8 cellular contexts compared by ENCODE assay signal in the genomic region with DNA sequence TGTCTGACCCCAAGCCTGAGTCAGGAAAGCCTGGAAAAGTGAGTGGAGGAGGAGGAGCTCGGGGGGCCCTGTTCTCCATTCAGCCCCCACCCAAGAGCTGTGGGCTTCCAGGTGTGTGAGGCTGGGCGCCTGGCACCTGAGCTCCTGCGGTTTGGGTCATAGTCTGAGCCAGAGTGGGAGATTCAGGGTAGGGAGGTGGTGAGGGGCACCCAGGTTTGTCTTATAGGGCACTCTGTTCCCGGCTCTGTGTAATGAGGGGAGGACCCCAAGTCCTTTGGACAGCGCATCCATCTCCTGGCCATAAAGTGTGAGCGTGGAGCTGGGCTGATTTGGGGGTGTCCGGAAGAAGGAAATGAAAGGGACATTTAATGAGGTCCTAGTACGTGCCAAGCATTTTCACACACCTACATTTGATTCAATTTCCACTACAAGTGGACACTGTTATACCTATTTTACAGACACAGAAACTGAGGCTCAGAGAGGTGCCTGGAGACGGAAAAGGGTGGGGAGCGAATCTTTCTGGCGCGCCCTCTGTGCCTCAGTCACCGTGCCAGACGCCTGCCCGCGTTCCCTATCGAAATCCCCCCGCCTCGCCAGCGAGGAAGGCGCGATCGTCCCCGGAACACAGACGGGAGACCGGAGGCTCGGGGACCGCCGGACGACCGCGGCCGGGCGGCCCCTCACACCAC. TPM values are rescaled to one million over a fixed set of nuclear protein-coding genes. Genes with fewer than 3 reads are reported as not detected.
A peak's percentile ranks its signal among the peaks of the same experiment; 100 is the strongest.
DNase-seq lines count a peak whose midpoint lies in the region; ATAC-seq and TF ChIP-seq lines count a peak whose summit lies in the region.

No MANE protein-coding gene starts in this region.

- no peaks in the 10 kb centered on the region for H3K9me1 ChIP-seq in IMR-90 (ENCODE audit: insufficient read depth, low read length)

- dilution Hi-C loops in IMR-90 (cut with HindIII; ENCODE audit: low sequenced_read_pairs, unreplicated experiment), result no loop called here

- H3K23ac ChIP-seq in IMR-90 (ENCODE audit: low read depth, low read length), result peak overlapping the region; percentile 51; the same call in 1 of the 2 replicates

- 5% methylated on average over 16 of the region's 34 CpGs; no CpG with 5 or more reads in 1 of the 2 experiments for WGBS in IMR-90 (ENCODE audit: extremely low coverage in 2 of 2, insufficient read length in 1 of 2), 2 experiments

- DNase-seq in AG04449 (ENCODE audit: low read depth, low spot score) (no peak), IMR-90 (no peak), dorsolateral prefrontal cortex (no peak), nephron progenitor cell (no peak), HuH-7 (ENCODE audit: low spot score) (no peak), RWPE1 (ENCODE audit: low spot score) (no peak)
- DNase-seq in stimulated activated CD8-positive, alpha-beta memory T cell treated with anti-CD3 and anti-CD28 coated beads, Interleukin-4, amount 100 ng/mL, for 48 hours, result no peak

- no peak for TF ChIP-seq POLR2A in IMR-90 (IDR thresholded peaks at IDR 0.05; ENCODE audit: low read depth, low read length)

- no peak overlapping the region for H2BK5ac ChIP-seq in IMR-90 (ENCODE audit: low read depth, low read length, poor library complexity, severe bottlenecking)

- POLR2A ChIA-PET in AG04449 (lab: Yijun Ruan, JAX), result interaction anchor here (1.0 kb wide), 1 partner anchor 74 kb away, joined by 5 read pairs; no protein-coding TSS in a partner anchor
- POLR2A ChIA-PET in IMR-90 (lab: Charles Lee; ENCODE audit: unreplicated experiment), result no interaction called here
- POLR2A ChIA-PET in RWPE1 (lab: Yijun Ruan, JAX; ENCODE audit: low non-redundant PET), result interaction anchor here (0.5 to 0.6 kb wide), 2 partner anchors 78 to 85 kb away, joined by 3 read pairs; no protein-coding TSS in a partner anchor

- CTCF ChIA-PET in AG04449 (lab: Yijun Ruan, JAX), result interaction anchor here (0.6 to 7.7 kb wide), 15 partner anchors 10 to 160 kb away, joined by 3 to 85 read pairs (median 3); no protein-coding TSS in a partner anchor
- CTCF ChIA-PET in IMR-90 (lab: Yijun Ruan, JAX), result interaction anchor here (0.5 to 0.7 kb wide), 3 partner anchors 56 to 226 kb away, joined by 3 to 6 read pairs (median 3); no protein-coding TSS in a partner anchor
- CTCF ChIA-PET in RWPE1 (lab: Yijun Ruan, JAX), result interaction anchor here (0.6 to 1.2 kb wide), 2 partner anchors 14 to 74 kb away, joined by 3 to 6 read pairs; no protein-coding TSS in a partner anchor

- no peaks in the 10 kb centered on the region for H3K36me3 ChIP-seq in IMR-90 (ENCODE audit: control insufficient read depth, insufficient read depth, low read length)

- H3K4me3 ChIP-seq in AG04449 (ENCODE audit: low read depth, low read length), result peak overlapping the region; percentile 46
- peak overlapping the region; percentile 41 for H3K4me3 ChIP-seq in IMR-90 (ENCODE audit: insufficient read depth, low read depth, low read length)
- peak overlapping the region; percentile 37 to 83 (median 67) for H3K4me3 ChIP-seq in dorsolateral prefrontal cortex

- H4K91ac ChIP-seq in IMR-90 (ENCODE audit: insufficient read depth, low read depth, low read length), result no peak overlapping the region

- in situ Hi-C loops in IMR-90 (cut with MboI; ENCODE audit: low sequenced_read_pairs), result no loop called here

- no peak overlapping the region for H2BK15ac ChIP-seq in IMR-90 (ENCODE audit: low read depth, low read length)

- H3K4me1 Mint-ChIP-seq in nephron progenitor cell, result peaks cover 44% of the 10 kb centered on the region

- H3K27ac ChIP-seq in IMR-90 (ENCODE audit: insufficient read depth, low read length) (no peak overlapping the region), dorsolateral prefrontal cortex (peak overlapping the region in 54 of 59 donors; percentile 23 to 92 (median 72)), RWPE1 (no peak overlapping the region; the same call in 1 of the 2 replicates)

- no peak overlapping the region for H3K56ac ChIP-seq in IMR-90 (ENCODE audit: extremely low read depth, insufficient read depth, low read length)

- H3K27me3 Mint-ChIP-seq in nephron progenitor cell (ENCODE audit: low read depth, poor library complexity), result peaks cover 88% of the 10 kb centered on the region

- no peaks in the 10 kb centered on the region for H4K20me1 ChIP-seq in IMR-90 (ENCODE audit: insufficient read depth, low read length)

- H2AK9ac ChIP-seq in IMR-90 (replicated peaks; ENCODE audit: low read depth, low read length, poor library complexity), result peak overlapping the region; percentile 0

- TF ChIP-seq RAD21 in IMR-90 (IDR thresholded peaks at IDR 0.05; ENCODE audit: low read length), result no peak

- H3K4me3 Mint-ChIP-seq in nephron progenitor cell, result peak overlapping the region; percentile 87

- TF ChIP-seq CTCF in AG04449 (IDR thresholded peaks at IDR 0.05; ENCODE audit: insufficient read depth, low read length, missing control alignments) (no peak), IMR-90 (conservative IDR thresholded peaks at IDR 0.05; ENCODE audit: low read depth, low read length) (no peak), dorsolateral prefrontal cortex (IDR thresholded peaks at IDR 0.05 in 54 of 56, conservative IDR thresholded peaks at IDR 0.05 in 2 of 56; ENCODE audit: low read depth in 1 of 56, partially characterized antibody in 56 of 56) (no peak), nephron progenitor cell (IDR thresholded peaks at IDR 0.05) (no peak), RWPE1 (conservative IDR thresholded peaks at IDR 0.05; ENCODE audit: low read depth) (no peak)

- H3K4me1 ChIP-seq in IMR-90 (ENCODE audit: control insufficient read depth, insufficient read depth, low read length), result no peaks in the 10 kb centered on the region

- H3K36me3 Mint-ChIP-seq in nephron progenitor cell (ENCODE audit: low read depth), result no peaks in the 10 kb centered on the region

- intact Hi-C loops in IMR-90 (cut with micrococcal nuclease) (loop anchor here (5.0 kb wide), 1 partner anchor 55 kb away; no protein-coding TSS in a partner anchor), dorsolateral prefrontal cortex (cut with DNase I) (loop anchor here (1.0 to 2.0 kb wide), 2 partner anchors 28 to 74 kb away; no protein-coding TSS in a partner anchor)

- no peaks in the 10 kb centered on the region for H3K79me1 ChIP-seq in IMR-90 (ENCODE audit: low read depth in 1 of 2, low read length in 2 of 2)

- no peak overlapping the region for H3K4ac ChIP-seq in IMR-90 (ENCODE audit: low read depth, low read length)

- H3K9me3 Mint-ChIP-seq in nephron progenitor cell, result no peaks in the 10 kb centered on the region

- H3K14ac ChIP-seq in IMR-90 (replicated peaks; ENCODE audit: low read depth, low read length), result no peak overlapping the region

- H3K18ac ChIP-seq in IMR-90 (ENCODE audit: low read depth, low read length), result no peak overlapping the region

- no peak overlapping the region for H4K8ac ChIP-seq in IMR-90 (ENCODE audit: low read depth in 2 of 2, low read length in 2 of 2)

- peaks cover 25% of the 10 kb centered on the region for H3K27me3 ChIP-seq in IMR-90 (ENCODE audit: control insufficient read depth, insufficient read depth, low read length)
- no peaks in the 10 kb centered on the region for H3K27me3 ChIP-seq in dorsolateral prefrontal cortex

- H2AFZ ChIP-seq in IMR-90 (replicated peaks; ENCODE audit: low read length, poor library complexity), result peak overlapping the region; percentile 89

- no TSS peak for BruUV-seq in IMR-90 (replicated peaks; lab: Mats Ljungman, UMichigan)

- H2BK20ac ChIP-seq in IMR-90 (ENCODE audit: low read depth, low read length), result no peak overlapping the region

- no peak overlapping the region for H3K9ac ChIP-seq in IMR-90 (ENCODE audit: low read depth, low read length)

- H2AK5ac ChIP-seq in IMR-90 (ENCODE audit: low read depth, low read length), result no peak overlapping the region

- no peak for ATAC-seq in IMR-90 (ENCODE audit: low read depth)
- ATAC-seq in HG03469 (IDR thresholded peaks at IDR 0.05; ENCODE audit: unreplicated experiment), result no peak

- H4K5ac ChIP-seq in IMR-90 (ENCODE audit: low read depth, low read length), result no peak overlapping the region

- H3K27ac Mint-ChIP-seq in nephron progenitor cell, result no peak overlapping the region

- no peaks in the 10 kb centered on the region for H3K9me3 ChIP-seq in IMR-90 (ENCODE audit: control insufficient read depth, insufficient read depth, low read length)

- H3K4me2 ChIP-seq in IMR-90 (ENCODE audit: low read depth, low read length), result peak overlapping the region; percentile 1; the same call in 1 of the 2 replicates

- H2BK120ac ChIP-seq in IMR-90 (ENCODE audit: low read depth, low read length), result no peak overlapping the region

TF ChIP-seq in IMR-90, 13 proteins besides CTCF, POLR2A, EP300 and RAD21:
- no peak for TF ChIP-seq MAZ (IDR thresholded peaks at IDR 0.05; ENCODE audit: borderline replicate concordance, low read depth, low read length)
- TF ChIP-seq CEBPB (IDR thresholded peaks at IDR 0.05; ENCODE audit: low read depth, low read length), result no peak
- TF ChIP-seq RFX5 (IDR thresholded peaks at IDR 0.05; ENCODE audit: low read depth, low read length), result no peak
- TF ChIP-seq CHD1 (IDR thresholded peaks at IDR 0.05; ENCODE audit: low read depth, low read length), result no peak
- TF ChIP-seq NFE2L2 (IDR thresholded peaks at IDR 0.05; ENCODE audit: low read depth, low read length), result no peak
- no peak for TF ChIP-seq USF2 (IDR thresholded peaks at IDR 0.05; ENCODE audit: low read depth, low read length)

RNA-seq across cellular contexts. Expression of gene NPTXR, which starts 1.2 kb away (rescaled TPM):
- total RNA-seq in IMR-90 (2012; rRNA removed) (0.28 and 0.36 TPM in 2 replicates), dorsolateral prefrontal cortex (100 to 1,000 TPM in 114 of 120 experiments, 10 to 100 TPM in 6; 57.3 to 255 (median 154) TPM)
- 1.8 and 2.2 TPM in 2 replicates for polyA plus RNA-seq in IMR-90 (2012; rRNA removed)
- 1.3 and 2.3 TPM in 2 replicates for polyA plus RNA-seq in IMR-90 (2012; cell fraction: cytosol; rRNA removed)
- polyA plus RNA-seq in IMR-90 (2012; cell fraction: nucleus; rRNA removed; ENCODE audit: low replicate concordance), result 1.4 and 1.6 TPM in 2 replicates

RNA-seq across cellular contexts. Expression of gene CBX6, which starts 29.4 kb away (rescaled TPM):
- total RNA-seq in IMR-90 (2012; rRNA removed) (15.2 and 17.5 TPM in 2 replicates), dorsolateral prefrontal cortex (100 to 1,000 TPM in 119 of 120 experiments, 10 to 100 TPM in 1; 99.9 to 293 (median 188) TPM)
- 19.0 and 19.9 TPM in 2 replicates for polyA plus RNA-seq in IMR-90 (2012; rRNA removed)
- polyA plus RNA-seq in IMR-90 (2012; cell fraction: cytosol; rRNA removed), result 9.6 and 14.6 TPM in 2 replicates
- polyA plus RNA-seq in IMR-90 (2012; cell fraction: nucleus; rRNA removed; ENCODE audit: low replicate concordance), result 26.7 and 45.8 TPM in 2 replicates

RNA-seq across cellular contexts. Expression of gene DNAL4, which starts 48.7 kb away (rescaled TPM):
- total RNA-seq in IMR-90 (2012; rRNA removed), result 6.1 and 6.9 TPM in 2 replicates
- 12.1 and 14.2 TPM in 2 replicates for polyA plus RNA-seq in IMR-90 (2012; rRNA removed)
- 14.7 and 19.4 TPM in 2 replicates for polyA plus RNA-seq in IMR-90 (2012; cell fraction: cytosol; rRNA removed)
- polyA plus RNA-seq in IMR-90 (2012; cell fraction: nucleus; rRNA removed; ENCODE audit: low replicate concordance), result 7.3 and 9.3 TPM in 2 replicates
- total RNA-seq in dorsolateral prefrontal cortex, result 10 to 100 TPM; 15.6 to 42.0 (median 23.9) TPM

Comparison
In these comparisons a context has a peak if more than half of its experiments do, and no peak if none do; other contexts are left out.
1. H3K27ac ChIP-seq: peak in dorsolateral prefrontal cortex (54 of 59); none in IMR-90 (single experiment) and RWPE1 (single experiment).
2. RNA of gene NPTXR, which starts 1.2 kb away (total RNA-seq): 57.3 to 255 TPM in dorsolateral prefrontal cortex; 0.28 to 0.36 TPM in IMR-90; every median in the first group is over 10 times any median in the second.
3. Peak in every context shown above with its lines, with median percentiles within 50 percentile points of each other: H3K4me3 ChIP-seq.